8 cellular contexts compared by ENCODE assay signal in the genomic region with DNA sequence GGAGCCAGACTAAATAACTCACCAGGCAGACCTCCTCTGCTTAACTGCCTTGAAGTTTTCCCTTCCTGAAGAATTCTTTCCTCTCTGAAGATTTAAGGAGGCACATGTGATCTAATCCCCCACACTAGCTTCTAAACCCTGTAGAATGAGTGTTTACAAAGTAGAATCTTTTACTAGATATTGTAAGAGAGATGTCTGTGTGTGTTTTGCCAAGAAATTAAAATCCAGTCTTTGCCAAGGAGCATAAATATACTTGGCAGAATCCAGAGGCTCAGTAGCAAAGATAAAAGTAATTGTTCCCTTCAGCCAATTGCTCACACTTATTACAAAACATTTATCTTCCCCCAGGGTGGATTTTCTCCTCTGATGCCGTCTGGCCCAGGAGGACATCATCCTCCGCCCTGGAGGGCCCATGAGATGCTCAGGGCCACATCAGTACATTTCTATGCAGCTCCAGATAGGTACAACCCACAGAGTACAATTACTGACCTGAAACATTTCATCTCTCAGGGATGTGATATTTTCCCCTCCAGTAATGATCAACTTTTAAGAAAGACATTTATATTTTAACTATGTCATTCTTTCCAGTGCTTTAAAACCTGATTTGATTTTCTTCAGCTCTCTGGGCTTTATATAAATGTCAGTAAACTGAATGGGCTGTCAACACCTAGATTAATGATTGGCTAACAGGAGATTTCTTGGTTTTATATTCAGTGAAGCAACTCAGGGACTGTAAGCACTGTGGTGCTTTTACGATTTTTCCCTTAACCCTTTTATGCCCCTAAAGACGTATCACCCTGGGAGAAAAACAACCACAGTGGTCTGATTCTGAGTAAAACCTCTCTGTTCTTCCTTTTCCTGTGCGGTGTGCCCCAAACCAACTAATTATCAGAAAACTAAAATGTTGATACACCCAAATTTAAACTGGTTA. TPM values are rescaled to one million over a fixed set of nuclear protein-coding genes. Genes with fewer than 3 reads are reported as not detected.
A peak's percentile ranks its signal among the peaks of the same experiment; 100 is the strongest.
DNase-seq lines count a peak whose midpoint lies in the region; ATAC-seq and TF ChIP-seq lines count a peak whose summit lies in the region.

No MANE protein-coding gene starts in this region.

- H3K4me3 ChIP-seq in breast epithelium (no peak overlapping the region), muscle layer of duodenum (ENCODE audit: low read depth in 1 of 2, low read length in 2 of 2) (no peak overlapping the region)

- TF ChIP-seq POLR2A in breast epithelium (IDR thresholded peaks at IDR 0.05), result no peak

- POLR2A ChIA-PET in MCF 10A (lab: Yijun Ruan, JAX), result interaction anchor here (0.6 to 3.1 kb wide), 9 partner anchors 9 to 201 kb away, joined by 3 to 16 read pairs (median 4); a partner anchor contains a TSS

- peak; percentile 69 for ATAC-seq in HG03139 (IDR thresholded peaks at IDR 0.05; ENCODE audit: unreplicated experiment)

- intact Hi-C loops in MCF 10A (cut with micrococcal nuclease), result no loop called here
- intact Hi-C loops in breast epithelium (cut with DNase I; ENCODE audit: low total_unique reads), result no loop called here

- H3K27ac Mint-ChIP-seq in MCF 10A (ENCODE audit: low read depth, unreplicated experiment), result peak overlapping the region; percentile 82
- H3K27ac Mint-ChIP-seq in activated naive CD8-positive, alpha-beta T cell, result peak overlapping the region; percentile 93

- no peaks in the 10 kb centered on the region for H3K27me3 Mint-ChIP-seq in MCF 10A (ENCODE audit: insufficient read depth, unreplicated experiment)
- no peaks in the 10 kb centered on the region for H3K27me3 Mint-ChIP-seq in activated naive CD8-positive, alpha-beta T cell

- no TSS peak for BruUV-seq in MCF 10A (replicated peaks; lab: Mats Ljungman, UMichigan)

- H3K4me1 Mint-ChIP-seq in MCF 10A (ENCODE audit: insufficient read depth, unreplicated experiment), result peaks cover 43% of the 10 kb centered on the region
- H3K4me1 Mint-ChIP-seq in activated naive CD8-positive, alpha-beta T cell (ENCODE audit: low read depth), result peaks cover 69% of the 10 kb centered on the region

- no peaks in the 10 kb centered on the region for H3K27me3 ChIP-seq in breast epithelium
- H3K27me3 ChIP-seq in muscle layer of duodenum (ENCODE audit: low read depth, low read length), result no peaks in the 10 kb centered on the region

- H3K36me3 ChIP-seq in breast epithelium (no peaks in the 10 kb centered on the region), muscle layer of duodenum (ENCODE audit: control insufficient read depth in 1 of 2, insufficient read depth in 2 of 2, low read length in 2 of 2) (no peaks in the 10 kb centered on the region)

- peak overlapping the region; percentile 28 for H3K4me3 Mint-ChIP-seq in MCF 10A (ENCODE audit: unreplicated experiment)
- peak overlapping the region; percentile 72 for H3K4me3 Mint-ChIP-seq in activated naive CD8-positive, alpha-beta T cell

- DNase-seq in MCF 10A (ENCODE audit: unreplicated experiment) (peak; percentile 78), breast epithelium (ENCODE audit: low spot score in 2 of 2) (no peak), 8988T (no peak), nucleus accumbens (lab: John Stamatoyannopoulos, UW) (no peak), NCI-H748 treated with DMSO at 0.1 percent for 48 hours (lab: John Stamatoyannopoulos, UW) (no peak)

- H3K4me1 ChIP-seq in breast epithelium, result no peaks in the 10 kb centered on the region
- H3K4me1 ChIP-seq in muscle layer of duodenum (ENCODE audit: control insufficient read depth in 1 of 2, insufficient read depth in 2 of 2, low read length in 2 of 2), result peaks cover 3 to 8% of the 10 kb centered on the region in 2 donors

- TF ChIP-seq CTCF in MCF 10A (IDR thresholded peaks at IDR 0.05; ENCODE audit: unreplicated experiment), result no peak
- TF ChIP-seq CTCF in breast epithelium (IDR thresholded peaks at IDR 0.05), result no peak

- CTCF ChIA-PET in MCF 10A (lab: Yijun Ruan, JAX), result no interaction called here

- H3K36me3 Mint-ChIP-seq in MCF 10A (ENCODE audit: insufficient read depth, unreplicated experiment), result no peaks in the 10 kb centered on the region
- H3K36me3 Mint-ChIP-seq in activated naive CD8-positive, alpha-beta T cell, result peaks cover 5% of the 10 kb centered on the region

- H3K27ac ChIP-seq in breast epithelium (peak overlapping the region in 1 of 2 donors; percentile 43), muscle layer of duodenum (ENCODE audit: low read length) (peak overlapping the region; percentile 56)

- no peaks in the 10 kb centered on the region for H3K9me3 Mint-ChIP-seq in MCF 10A (ENCODE audit: unreplicated experiment)
- H3K9me3 Mint-ChIP-seq in activated naive CD8-positive, alpha-beta T cell (ENCODE audit: low read depth), result no peaks in the 10 kb centered on the region

- H3K9me3 ChIP-seq in breast epithelium (no peaks in the 10 kb centered on the region), muscle layer of duodenum (ENCODE audit: control insufficient read depth in 1 of 2, low read length in 2 of 2) (no peaks in the 10 kb centered on the region)

RNA-seq across cellular contexts. Expression of a gene that starts 37.7 kb away (rescaled TPM):
- total RNA-seq in MCF 10A (2022) (0.12 TPM in 2 replicates), breast epithelium (1 to 10 TPM; 1.8 to 5.9 (median 4.9) TPM)
